In the genomic region with DNA sequence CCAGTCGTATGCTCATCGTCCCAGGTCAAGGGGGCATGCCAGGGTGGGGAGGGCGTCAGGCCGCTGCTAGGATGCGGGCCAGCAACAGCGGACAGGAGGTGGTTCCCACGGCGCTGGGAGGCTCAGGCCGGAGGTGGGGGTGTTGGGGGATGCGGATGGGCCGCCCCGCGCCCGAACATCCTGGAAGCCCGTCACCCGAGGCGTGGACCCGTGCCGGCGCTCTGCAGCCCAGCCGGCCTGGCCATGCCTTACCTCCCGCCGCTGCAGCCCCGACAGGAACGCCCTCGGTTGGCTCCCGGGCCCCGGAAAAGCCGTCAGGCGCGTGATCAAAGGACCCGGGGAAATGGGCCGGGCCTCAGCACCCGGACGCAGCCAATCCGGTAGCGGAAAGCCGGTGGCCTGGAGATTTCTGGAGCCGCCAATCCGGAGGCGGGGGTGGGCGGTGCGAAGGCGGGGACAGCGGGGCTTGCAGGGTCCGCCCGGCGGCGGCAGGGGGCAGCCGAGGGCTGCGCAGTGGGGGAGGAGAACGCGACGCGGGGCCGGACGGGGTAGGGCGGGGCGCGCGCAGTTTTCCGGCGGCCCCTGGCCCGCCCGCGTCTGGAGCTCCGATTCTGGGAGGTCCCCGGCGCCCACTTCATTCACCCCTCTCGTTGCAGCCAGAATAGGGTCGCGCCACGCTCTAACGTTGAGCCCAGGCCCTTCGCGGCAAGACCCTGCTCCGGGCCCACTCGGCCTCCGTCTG, we compare ENCODE assay signal across 1 cellular context.
A peak's percentile ranks its signal among the peaks of the same experiment; 100 is the strongest.
TF ChIP-seq lines count a peak whose summit lies in the region.

A gene (minus strand): TSS at position 280 of the 742 bp plus-strand sequence. CDS start 1,215 bp downstream, outside the sequence.

TF ChIP-seq in K562, 482 proteins besides CTCF, POLR2A, EP300 and RAD21 (continued from another document):
- TF ChIP-seq, protein P1, sequence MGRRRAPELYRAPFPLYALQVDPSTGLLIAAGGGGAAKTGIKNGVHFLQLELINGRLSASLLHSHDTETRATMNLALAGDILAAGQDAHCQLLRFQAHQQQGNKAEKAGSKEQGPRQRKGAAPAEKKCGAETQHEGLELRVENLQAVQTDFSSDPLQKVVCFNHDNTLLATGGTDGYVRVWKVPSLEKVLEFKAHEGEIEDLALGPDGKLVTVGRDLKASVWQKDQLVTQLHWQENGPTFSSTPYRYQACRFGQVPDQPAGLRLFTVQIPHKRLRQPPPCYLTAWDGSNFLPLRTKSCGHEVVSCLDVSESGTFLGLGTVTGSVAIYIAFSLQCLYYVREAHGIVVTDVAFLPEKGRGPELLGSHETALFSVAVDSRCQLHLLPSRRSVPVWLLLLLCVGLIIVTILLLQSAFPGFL (CRISPR knock-in tag; IDR thresholded peaks at IDR 0.05), result no peak
- TF ChIP-seq ZC3H8 (IDR thresholded peaks at IDR 0.05) (no peak), NFIX (CRISPR knock-in tag; IDR thresholded peaks at IDR 0.05; ENCODE audit: low read depth) (no peak), RBM25 (IDR thresholded peaks at IDR 0.05; ENCODE audit: low read depth, low read length, severe bottlenecking) (no peak), ZKSCAN1 (IDR thresholded peaks at IDR 0.05; ENCODE audit: low read depth, low read length) (no peak), ZNF197 (CRISPR knock-in tag; IDR thresholded peaks at IDR 0.05; ENCODE audit: low read depth) (no peak), STAG1 (CRISPR knock-in tag; IDR thresholded peaks at IDR 0.05; ENCODE audit: borderline replicate concordance) (peak; percentile 83), MTA1 (IDR thresholded peaks at IDR 0.05; ENCODE audit: borderline replicate concordance) (no peak), ZNF184 (CRISPR knock-in tag; IDR thresholded peaks at IDR 0.05) (no peak), CXXC5 (CRISPR knock-in tag; IDR thresholded peaks at IDR 0.05) (peak; percentile 90), HDAC1 (IDR thresholded peaks at IDR 0.05) (peak in 1 of 2 experiments; percentile 96; a peak in 2 of 4 replicates), TAF7 (tag; IDR thresholded peaks at IDR 0.05) (0 out of 2 replicates have a peak, but pooled peaks have one; percentile 51), KLF6 (CRISPR knock-in tag; IDR thresholded peaks at IDR 0.05; ENCODE audit: borderline replicate concordance) (no peak; the same call in 1 of the 2 replicates), NR2C2 (CRISPR knock-in tag; IDR thresholded peaks at IDR 0.05) (peak; percentile 65; the same call in 1 of the 2 replicates), NR2C2 (tag; IDR thresholded peaks at IDR 0.05) (peak; percentile 35; the same call in 1 of the 2 replicates), TRIM24 (IDR thresholded peaks at IDR 0.05) (no peak), KAT7 (CRISPR knock-in tag; IDR thresholded peaks at IDR 0.05; ENCODE audit: borderline replicate concordance) (peak; percentile 15; the same call in 1 of the 2 replicates), ZZZ3 (IDR thresholded peaks at IDR 0.05) (no peak), RBBP5 (IDR thresholded peaks at IDR 0.05; ENCODE audit: borderline replicate concordance, insufficient read depth, low read length, poor library complexity, severe bottlenecking) (peak; percentile 60), STAT5B (CRISPR knock-in tag; IDR thresholded peaks at IDR 0.05) (no peak), ELF1 (tag; IDR thresholded peaks at IDR 0.05) (peak; percentile 74), FOXK1 (CRISPR knock-in tag; IDR thresholded peaks at IDR 0.05; ENCODE audit: borderline replicate concordance) (0 out of 2 replicates have a peak, but pooled peaks have one; percentile 6), KDM2B (CRISPR knock-in tag; IDR thresholded peaks at IDR 0.05) (peak; percentile 49), SPI1 (IDR thresholded peaks at IDR 0.05; ENCODE audit: borderline replicate concordance, low read depth, low read length) (no peak), RB1 (IDR thresholded peaks at IDR 0.05; ENCODE audit: low read depth) (peak; percentile 82), TCF7L2 (IDR thresholded peaks at IDR 0.05; ENCODE audit: low read depth, low read length) (peak; percentile 80), CBFA2T2 (conservative IDR thresholded peaks at IDR 0.05) (no peak; the same call in 1 of the 2 replicates)
- TF ChIP-seq, protein P2, sequence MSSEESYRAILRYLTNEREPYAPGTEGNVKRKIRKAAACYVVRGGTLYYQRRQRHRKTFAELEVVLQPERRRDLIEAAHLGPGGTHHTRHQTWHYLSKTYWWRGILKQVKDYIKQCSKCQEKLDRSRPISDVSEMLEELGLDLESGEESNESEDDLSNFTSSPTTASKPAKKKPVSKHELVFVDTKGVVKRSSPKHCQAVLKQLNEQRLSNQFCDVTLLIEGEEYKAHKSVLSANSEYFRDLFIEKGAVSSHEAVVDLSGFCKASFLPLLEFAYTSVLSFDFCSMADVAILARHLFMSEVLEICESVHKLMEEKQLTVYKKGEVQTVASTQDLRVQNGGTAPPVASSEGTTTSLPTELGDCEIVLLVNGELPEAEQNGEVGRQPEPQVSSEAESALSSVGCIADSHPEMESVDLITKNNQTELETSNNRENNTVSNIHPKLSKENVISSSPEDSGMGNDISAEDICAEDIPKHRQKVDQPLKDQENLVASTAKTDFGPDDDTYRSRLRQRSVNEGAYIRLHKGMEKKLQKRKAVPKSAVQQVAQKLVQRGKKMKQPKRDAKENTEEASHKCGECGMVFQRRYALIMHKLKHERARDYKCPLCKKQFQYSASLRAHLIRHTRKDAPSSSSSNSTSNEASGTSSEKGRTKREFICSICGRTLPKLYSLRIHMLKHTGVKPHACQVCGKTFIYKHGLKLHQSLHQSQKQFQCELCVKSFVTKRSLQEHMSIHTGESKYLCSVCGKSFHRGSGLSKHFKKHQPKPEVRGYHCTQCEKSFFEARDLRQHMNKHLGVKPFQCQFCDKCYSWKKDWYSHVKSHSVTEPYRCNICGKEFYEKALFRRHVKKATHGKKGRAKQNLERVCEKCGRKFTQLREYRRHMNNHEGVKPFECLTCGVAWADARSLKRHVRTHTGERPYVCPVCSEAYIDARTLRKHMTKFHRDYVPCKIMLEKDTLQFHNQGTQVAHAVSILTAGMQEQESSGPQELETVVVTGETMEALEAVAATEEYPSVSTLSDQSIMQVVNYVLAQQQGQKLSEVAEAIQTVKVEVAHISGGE (CRISPR knock-in tag; IDR thresholded peaks at IDR 0.05), result peak in 1 of 3 experiments; percentile 25; a peak in 1 of 6 replicates
- TF ChIP-seq, protein P3, sequence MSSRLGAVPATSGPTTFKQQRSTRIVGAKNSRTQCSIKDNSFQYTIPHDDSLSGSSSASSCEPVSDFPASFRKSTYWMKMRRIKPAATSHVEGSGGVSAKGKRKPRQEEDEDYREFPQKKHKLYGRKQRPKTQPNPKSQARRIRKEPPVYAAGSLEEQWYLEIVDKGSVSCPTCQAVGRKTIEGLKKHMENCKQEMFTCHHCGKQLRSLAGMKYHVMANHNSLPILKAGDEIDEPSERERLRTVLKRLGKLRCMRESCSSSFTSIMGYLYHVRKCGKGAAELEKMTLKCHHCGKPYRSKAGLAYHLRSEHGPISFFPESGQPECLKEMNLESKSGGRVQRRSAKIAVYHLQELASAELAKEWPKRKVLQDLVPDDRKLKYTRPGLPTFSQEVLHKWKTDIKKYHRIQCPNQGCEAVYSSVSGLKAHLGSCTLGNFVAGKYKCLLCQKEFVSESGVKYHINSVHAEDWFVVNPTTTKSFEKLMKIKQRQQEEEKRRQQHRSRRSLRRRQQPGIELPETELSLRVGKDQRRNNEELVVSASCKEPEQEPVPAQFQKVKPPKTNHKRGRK (tag; IDR thresholded peaks at IDR 0.05), result no peak
- TF ChIP-seq, protein P4, sequence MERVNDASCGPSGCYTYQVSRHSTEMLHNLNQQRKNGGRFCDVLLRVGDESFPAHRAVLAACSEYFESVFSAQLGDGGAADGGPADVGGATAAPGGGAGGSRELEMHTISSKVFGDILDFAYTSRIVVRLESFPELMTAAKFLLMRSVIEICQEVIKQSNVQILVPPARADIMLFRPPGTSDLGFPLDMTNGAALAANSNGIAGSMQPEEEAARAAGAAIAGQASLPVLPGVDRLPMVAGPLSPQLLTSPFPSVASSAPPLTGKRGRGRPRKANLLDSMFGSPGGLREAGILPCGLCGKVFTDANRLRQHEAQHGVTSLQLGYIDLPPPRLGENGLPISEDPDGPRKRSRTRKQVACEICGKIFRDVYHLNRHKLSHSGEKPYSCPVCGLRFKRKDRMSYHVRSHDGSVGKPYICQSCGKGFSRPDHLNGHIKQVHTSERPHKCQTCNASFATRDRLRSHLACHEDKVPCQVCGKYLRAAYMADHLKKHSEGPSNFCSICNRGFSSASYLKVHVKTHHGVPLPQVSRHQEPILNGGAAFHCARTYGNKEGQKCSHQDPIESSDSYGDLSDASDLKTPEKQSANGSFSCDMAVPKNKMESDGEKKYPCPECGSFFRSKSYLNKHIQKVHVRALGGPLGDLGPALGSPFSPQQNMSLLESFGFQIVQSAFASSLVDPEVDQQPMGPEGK (CRISPR knock-in tag; IDR thresholded peaks at IDR 0.05; ENCODE audit: borderline replicate concordance), result no peak
- TF ChIP-seq, protein P5, sequence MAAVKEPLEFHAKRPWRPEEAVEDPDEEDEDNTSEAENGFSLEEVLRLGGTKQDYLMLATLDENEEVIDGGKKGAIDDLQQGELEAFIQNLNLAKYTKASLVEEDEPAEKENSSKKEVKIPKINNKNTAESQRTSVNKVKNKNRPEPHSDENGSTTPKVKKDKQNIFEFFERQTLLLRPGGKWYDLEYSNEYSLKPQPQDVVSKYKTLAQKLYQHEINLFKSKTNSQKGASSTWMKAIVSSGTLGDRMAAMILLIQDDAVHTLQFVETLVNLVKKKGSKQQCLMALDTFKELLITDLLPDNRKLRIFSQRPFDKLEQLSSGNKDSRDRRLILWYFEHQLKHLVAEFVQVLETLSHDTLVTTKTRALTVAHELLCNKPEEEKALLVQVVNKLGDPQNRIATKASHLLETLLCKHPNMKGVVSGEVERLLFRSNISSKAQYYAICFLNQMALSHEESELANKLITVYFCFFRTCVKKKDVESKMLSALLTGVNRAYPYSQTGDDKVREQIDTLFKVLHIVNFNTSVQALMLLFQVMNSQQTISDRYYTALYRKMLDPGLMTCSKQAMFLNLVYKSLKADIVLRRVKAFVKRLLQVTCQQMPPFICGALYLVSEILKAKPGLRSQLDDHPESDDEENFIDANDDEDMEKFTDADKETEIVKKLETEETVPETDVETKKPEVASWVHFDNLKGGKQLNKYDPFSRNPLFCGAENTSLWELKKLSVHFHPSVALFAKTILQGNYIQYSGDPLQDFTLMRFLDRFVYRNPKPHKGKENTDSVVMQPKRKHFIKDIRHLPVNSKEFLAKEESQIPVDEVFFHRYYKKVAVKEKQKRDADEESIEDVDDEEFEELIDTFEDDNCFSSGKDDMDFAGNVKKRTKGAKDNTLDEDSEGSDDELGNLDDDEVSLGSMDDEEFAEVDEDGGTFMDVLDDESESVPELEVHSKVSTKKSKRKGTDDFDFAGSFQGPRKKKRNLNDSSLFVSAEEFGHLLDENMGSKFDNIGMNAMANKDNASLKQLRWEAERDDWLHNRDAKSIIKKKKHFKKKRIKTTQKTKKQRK (IDR thresholded peaks at IDR 0.05; ENCODE audit: borderline replicate concordance, low read depth, low read length), result no peak
- TF ChIP-seq, protein P6, sequence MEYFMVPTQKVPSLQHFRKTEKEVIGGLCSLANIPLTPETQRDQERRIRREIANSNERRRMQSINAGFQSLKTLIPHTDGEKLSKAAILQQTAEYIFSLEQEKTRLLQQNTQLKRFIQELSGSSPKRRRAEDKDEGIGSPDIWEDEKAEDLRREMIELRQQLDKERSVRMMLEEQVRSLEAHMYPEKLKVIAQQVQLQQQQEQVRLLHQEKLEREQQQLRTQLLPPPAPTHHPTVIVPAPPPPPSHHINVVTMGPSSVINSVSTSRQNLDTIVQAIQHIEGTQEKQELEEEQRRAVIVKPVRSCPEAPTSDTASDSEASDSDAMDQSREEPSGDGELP (CRISPR knock-in tag; IDR thresholded peaks at IDR 0.05; ENCODE audit: borderline replicate concordance), result peak; percentile 74; the same call in 1 of the 2 replicates
- TF ChIP-seq, protein P7, sequence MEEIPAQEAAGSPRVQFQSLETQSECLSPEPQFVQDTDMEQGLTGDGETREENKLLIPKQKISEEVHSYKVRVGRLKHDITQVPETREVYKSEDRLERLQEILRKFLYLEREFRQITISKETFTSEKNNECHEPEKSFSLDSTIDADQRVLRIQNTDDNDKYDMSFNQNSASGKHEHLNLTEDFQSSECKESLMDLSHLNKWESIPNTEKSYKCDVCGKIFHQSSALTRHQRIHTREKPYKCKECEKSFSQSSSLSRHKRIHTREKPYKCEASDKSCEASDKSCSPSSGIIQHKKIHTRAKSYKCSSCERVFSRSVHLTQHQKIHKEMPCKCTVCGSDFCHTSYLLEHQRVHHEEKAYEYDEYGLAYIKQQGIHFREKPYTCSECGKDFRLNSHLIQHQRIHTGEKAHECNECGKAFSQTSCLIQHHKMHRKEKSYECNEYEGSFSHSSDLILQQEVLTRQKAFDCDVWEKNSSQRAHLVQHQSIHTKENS (CRISPR knock-in tag; IDR thresholded peaks at IDR 0.05), result no peak
